ENCODE assay signal across 8 cellular contexts in genomic region chr9:42852133-42852532, GRCh38.
DNase-seq lines count a peak whose midpoint lies in the region; ATAC-seq, FAIRE-seq and TF ChIP-seq lines count a peak whose summit lies in the region.

No MANE protein-coding gene starts in this region.

- CTCF ChIA-PET in activated CD8-positive, alpha-beta T cell treated with anti-CD3 and anti-CD28 coated beads, Interleukin-2, amount 10 ng/mL, durations not matched to agents 7 days and 5 days (lab: Charles Lee), result no interaction called here

- 25% methylated on average over 38 of the region's 38 CpGs for WGBS in hepatocyte (ENCODE audit: low lambda C conversion rate, missing lambda C conversion rate)
- 6 to 21% (median 17%) methylated on average over 38 of the region's 38 CpGs for WGBS in small intestine, 3 donors

- no peaks in the 10 kb centered on the region for H3K36me3 Mint-ChIP-seq in activated CD8-positive, alpha-beta T cell treated with anti-CD3 and anti-CD28 coated beads, Interleukin-2, amount 10 ng/mL, durations not matched to agents 7 days and 5 days (ENCODE audit: low read depth)

- no peaks in the 10 kb centered on the region for H3K9me2 ChIP-seq in hepatocyte (replicated peaks; ENCODE audit: insufficient read depth)

- H4K20me1 ChIP-seq in hepatocyte (ENCODE audit: insufficient read depth, poor library complexity, severe bottlenecking), result no peaks in the 10 kb centered on the region

- peak; percentile 36 for DNase-seq in HT-29 (ENCODE audit: low spot score)
- DNase-seq in activated CD8-positive, alpha-beta T cell treated with anti-CD3 and anti-CD28 coated beads, Interleukin-2, amount 10 ng/mL, durations not matched to agents 7 days and 5 days, result peak; percentile 19
- peak; percentile 72 for DNase-seq in hepatocyte (ENCODE audit: low spot score)
- peak; percentile 12 for DNase-seq in small intestine
- DNase-seq in mesenteric fat pad (ENCODE audit: low spot score), result no peak
- no peak for DNase-seq in NCI-H2196 treated with DMSO at 0.1 percent for 48 hours (lab: John Stamatoyannopoulos, UW; ENCODE audit: unreplicated experiment)
- DNase-seq in NCI-H69 (lab: John Stamatoyannopoulos, UW), result no peak

- no peaks in the 10 kb centered on the region for H3K4me1 ChIP-seq in hepatocyte (ENCODE audit: insufficient read depth)
- no peaks in the 10 kb centered on the region for H3K4me1 ChIP-seq in small intestine (ENCODE audit: control insufficient read depth in 2 of 2, insufficient read depth in 1 of 2, low read depth in 1 of 2, low read length in 1 of 2)

- H3K27ac ChIP-seq in hepatocyte (no peak overlapping the region), small intestine (ENCODE audit: low read depth in 1 of 2, low read length in 1 of 2) (no peak overlapping the region)

- ATAC-seq in GM18505 (IDR thresholded peaks at IDR 0.05; ENCODE audit: unreplicated experiment), result peak; percentile 78
- ATAC-seq in activated CD8-positive, alpha-beta T cell treated with anti-CD3 and anti-CD28 coated beads, Interleukin-2, amount 10 ng/mL, durations not matched to agents 7 days and 5 days, result no peak

- H3K9me3 Mint-ChIP-seq in activated CD8-positive, alpha-beta T cell treated with anti-CD3 and anti-CD28 coated beads, Interleukin-2, amount 10 ng/mL, durations not matched to agents 7 days and 5 days (ENCODE audit: insufficient read depth), result no peaks in the 10 kb centered on the region

- H3K4me1 Mint-ChIP-seq in activated CD8-positive, alpha-beta T cell treated with anti-CD3 and anti-CD28 coated beads, Interleukin-2, amount 10 ng/mL, durations not matched to agents 7 days and 5 days (ENCODE audit: low read depth), result no peaks in the 10 kb centered on the region

- H3K4me3 ChIP-seq in hepatocyte, result no peak overlapping the region
- H3K4me3 ChIP-seq in small intestine (ENCODE audit: low read depth in 1 of 2, low read length in 2 of 2), result no peak overlapping the region

- peaks cover 2% of the 10 kb centered on the region for H3K27me3 Mint-ChIP-seq in activated CD8-positive, alpha-beta T cell treated with anti-CD3 and anti-CD28 coated beads, Interleukin-2, amount 10 ng/mL, durations not matched to agents 7 days and 5 days (ENCODE audit: low read depth)

- no peaks in the 10 kb centered on the region for H3K9me3 ChIP-seq in hepatocyte (ENCODE audit: low read depth)
- H3K9me3 ChIP-seq in small intestine (ENCODE audit: control insufficient read depth, low read depth), result no peaks in the 10 kb centered on the region

- H2AFZ ChIP-seq in hepatocyte, result no peak overlapping the region

- no peak for FAIRE-seq in small intestine (lab: Jason Lieb, UNC)

- peak; percentile 16 for TF ChIP-seq CTCF in hepatocyte (IDR thresholded peaks at IDR 0.05; ENCODE audit: poor library complexity)

- H3K79me2 ChIP-seq in hepatocyte, result no peaks in the 10 kb centered on the region

- no peaks in the 10 kb centered on the region for H3K36me3 ChIP-seq in hepatocyte (replicated peaks; ENCODE audit: insufficient read depth, low read depth)
- no peaks in the 10 kb centered on the region for H3K36me3 ChIP-seq in small intestine (ENCODE audit: control insufficient read depth in 2 of 2, insufficient read depth in 2 of 2, low read length in 2 of 2)

- no peak overlapping the region for H3K27ac Mint-ChIP-seq in activated CD8-positive, alpha-beta T cell treated with anti-CD3 and anti-CD28 coated beads, Interleukin-2, amount 10 ng/mL, durations not matched to agents 7 days and 5 days

- no peak for TF ChIP-seq POLR2A in GM18505 (IDR thresholded peaks at IDR 0.05; ENCODE audit: borderline replicate concordance, extremely low read depth, insufficient read depth, insufficient read length)

- no peak overlapping the region for H3K4me3 Mint-ChIP-seq in activated CD8-positive, alpha-beta T cell treated with anti-CD3 and anti-CD28 coated beads, Interleukin-2, amount 10 ng/mL, durations not matched to agents 7 days and 5 days

- H3K27me3 ChIP-seq in hepatocyte, result no peaks in the 10 kb centered on the region
- H3K27me3 ChIP-seq in small intestine (ENCODE audit: control insufficient read depth in 2 of 2, insufficient read depth in 2 of 2, low read length in 2 of 2), result no peaks in the 10 kb centered on the region

- POLR2A ChIA-PET in activated CD8-positive, alpha-beta T cell treated with anti-CD3 and anti-CD28 coated beads, Interleukin-2, amount 10 ng/mL, durations not matched to agents 7 days and 5 days (lab: Charles Lee), result no interaction called here

- H3K4me2 ChIP-seq in hepatocyte, result peak overlapping the region; percentile 73

Comparison
In these comparisons a context has a peak if more than half of its experiments do, and no peak if none do; other contexts are left out.
1. DNase-seq: peak in HT-29 (single experiment), activated CD8-positive, alpha-beta T cell treated with anti-CD3 and anti-CD28 coated beads, Interleukin-2, amount 10 ng/mL, durations not matched to agents 7 days and 5 days (single experiment), hepatocyte (single experiment) and small intestine (single experiment); none in mesenteric fat pad (single experiment), NCI-H2196 treated with DMSO at 0.1 percent for 48 hours (single experiment) and NCI-H69 (single experiment).